8 cellular contexts compared by ENCODE assay signal in genomic region chr3:142028174-142028833, GRCh38.
A peak's percentile ranks its signal among the peaks of the same experiment; 100 is the strongest.
DNase-seq lines count a peak whose midpoint lies in the region; ATAC-seq and TF ChIP-seq lines count a peak whose summit lies in the region.

No MANE protein-coding gene starts in this region.

- H3K9ac ChIP-seq in HUES64 (ENCODE audit: low read depth, low read length) (peak overlapping the region; percentile 80), SK-N-MC (ENCODE audit: insufficient read length) (peak overlapping the region; percentile 84)

- H3K4me3 ChIP-seq in HUES64 (ENCODE audit: low read length) (peak overlapping the region; percentile 74), SK-N-MC (peak overlapping the region; percentile 91), tibial artery (peak overlapping the region; percentile 49 to 50)
- H3K4me3 ChIP-seq in effector memory CD4-positive, alpha-beta T cell (ENCODE audit: insufficient read depth, low read depth, low read length, poor library complexity, severe bottlenecking) = peak overlapping the region; percentile 19

- H3K27ac ChIP-seq in HUES64 (ENCODE audit: low read depth, low read length) (peak overlapping the region; percentile 88; the same call in 1 of the 2 replicates), SK-N-MC (peak overlapping the region; percentile 52), tibial artery (peak overlapping the region in 1 of 2 donors; percentile 50)
- H3K27ac ChIP-seq in effector memory CD4-positive, alpha-beta T cell (ENCODE audit: insufficient read depth, low read length, poor library complexity, severe bottlenecking) = no peak overlapping the region

- no peaks in the 10 kb centered on the region for H3K27me3 ChIP-seq in HUES64 (ENCODE audit: insufficient read depth, low read length)
- no peaks in the 10 kb centered on the region for H3K27me3 ChIP-seq in effector memory CD4-positive, alpha-beta T cell (replicated peaks; ENCODE audit: control insufficient read depth, insufficient read depth, low read length, poor library complexity, severe bottlenecking)
- H3K27me3 ChIP-seq in tibial artery = no peaks in the 10 kb centered on the region

- DNase-seq in DMS153 (lab: John Stamatoyannopoulos, UW) (peak; percentile 65), GM20000 (ENCODE audit: low spot score) (peak; percentile 38), SK-N-MC (ENCODE audit: low read depth, low spot score) (peak; percentile 81), lung microvascular endothelial cell (ENCODE audit: low read depth in 2 of 2) (peak; percentile 61 to 77), tibial artery (no peak)
- no peak for DNase-seq in effector memory CD4-positive, alpha-beta T cell

- no peak for ATAC-seq in GM18520 (IDR thresholded peaks at IDR 0.05; ENCODE audit: unreplicated experiment)

- H3K9me3 ChIP-seq in HUES64 (ENCODE audit: insufficient read depth, low read depth, low read length) (no peaks in the 10 kb centered on the region), SK-N-MC (ENCODE audit: low read depth, low read length) (no peaks in the 10 kb centered on the region), tibial artery (no peaks in the 10 kb centered on the region)
- no peaks in the 10 kb centered on the region for H3K9me3 ChIP-seq in effector memory CD4-positive, alpha-beta T cell (ENCODE audit: control insufficient read depth, low read length)

- WGBS in HUES64 = 1% methylated on average over 4 of the region's 4 CpGs

- H3K36me3 ChIP-seq in HUES64 (ENCODE audit: insufficient read depth, low read length) = peaks cover 7% of the 10 kb centered on the region; the same call in 1 of the 2 replicates
- peaks cover 13% of the 10 kb centered on the region for H3K36me3 ChIP-seq in SK-N-MC (ENCODE audit: insufficient read depth, low read length)
- no peaks in the 10 kb centered on the region for H3K36me3 ChIP-seq in effector memory CD4-positive, alpha-beta T cell (ENCODE audit: control insufficient read depth, insufficient read depth, low read length)
- no peaks in the 10 kb centered on the region for H3K36me3 ChIP-seq in tibial artery

- no peak for TF ChIP-seq CTCF in GM20000 (IDR thresholded peaks at IDR 0.05; ENCODE audit: extremely low read depth, missing control alignments)
- no peak for TF ChIP-seq CTCF in tibial artery (IDR thresholded peaks at IDR 0.05)

- peaks cover 21% of the 10 kb centered on the region for H3K4me1 ChIP-seq in HUES64 (ENCODE audit: insufficient read depth, low read length)
- H3K4me1 ChIP-seq in effector memory CD4-positive, alpha-beta T cell (ENCODE audit: control insufficient read depth, insufficient read depth, low read length, poor library complexity, severe bottlenecking) = no peaks in the 10 kb centered on the region
- H3K4me1 ChIP-seq in tibial artery = peaks cover 0 to 26% (median 6%) of the 10 kb centered on the region in 4 donors

- intact Hi-C loops in tibial artery (cut with DNase I; ENCODE audit: low total_unique reads) = no loop called here

Comparison
In these comparisons a context has a peak if more than half of its experiments do, and no peak if none do; other contexts are left out.
1. DNase-seq: peak in DMS153 (single experiment), GM20000 (single experiment), SK-N-MC (single experiment) and lung microvascular endothelial cell (2 of 2); none in effector memory CD4-positive, alpha-beta T cell (0 of 3) and tibial artery (0 of 2).
2. H3K4me3 ChIP-seq: peak in every context shown above with its lines; median percentile 91 in SK-N-MC; 74 in HUES64; 50 in tibial artery; 19 in effector memory CD4-positive, alpha-beta T cell.